In the genomic region with DNA sequence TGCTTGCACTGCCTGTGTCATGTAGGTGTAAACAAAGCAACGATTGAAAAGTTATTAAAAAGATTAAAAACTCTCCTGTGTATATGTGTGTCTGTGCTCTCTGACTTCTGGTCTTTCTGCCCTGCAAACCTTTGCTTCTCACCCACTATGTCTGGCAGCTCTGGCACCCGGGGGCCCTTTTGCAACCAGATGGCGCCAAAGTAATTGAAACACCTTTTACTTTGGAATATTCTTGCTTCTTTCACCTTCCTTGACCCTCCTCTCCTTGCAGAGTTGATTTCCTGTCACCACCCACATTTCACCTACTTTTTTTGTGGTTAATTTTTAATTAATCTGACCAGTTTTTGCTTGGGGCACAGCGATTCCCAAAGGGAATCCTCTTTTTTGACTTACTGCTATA, we compare ENCODE assay signal across 1 cellular context.
TF ChIP-seq lines count a peak whose summit lies in the region.

No MANE protein-coding gene starts in this region.

TF ChIP-seq in SK-N-SH, 30 proteins besides CTCF, POLR2A, EP300 and RAD21:
- TF ChIP-seq, protein P1, sequence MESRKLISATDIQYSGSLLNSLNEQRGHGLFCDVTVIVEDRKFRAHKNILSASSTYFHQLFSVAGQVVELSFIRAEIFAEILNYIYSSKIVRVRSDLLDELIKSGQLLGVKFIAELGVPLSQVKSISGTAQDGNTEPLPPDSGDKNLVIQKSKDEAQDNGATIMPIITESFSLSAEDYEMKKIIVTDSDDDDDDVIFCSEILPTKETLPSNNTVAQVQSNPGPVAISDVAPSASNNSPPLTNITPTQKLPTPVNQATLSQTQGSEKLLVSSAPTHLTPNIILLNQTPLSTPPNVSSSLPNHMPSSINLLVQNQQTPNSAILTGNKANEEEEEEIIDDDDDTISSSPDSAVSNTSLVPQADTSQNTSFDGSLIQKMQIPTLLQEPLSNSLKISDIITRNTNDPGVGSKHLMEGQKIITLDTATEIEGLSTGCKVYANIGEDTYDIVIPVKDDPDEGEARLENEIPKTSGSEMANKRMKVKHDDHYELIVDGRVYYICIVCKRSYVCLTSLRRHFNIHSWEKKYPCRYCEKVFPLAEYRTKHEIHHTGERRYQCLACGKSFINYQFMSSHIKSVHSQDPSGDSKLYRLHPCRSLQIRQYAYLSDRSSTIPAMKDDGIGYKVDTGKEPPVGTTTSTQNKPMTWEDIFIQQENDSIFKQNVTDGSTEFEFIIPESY (IDR thresholded peaks at IDR 0.05; ENCODE audit: borderline replicate concordance, low read depth): no peak
- no peak for TF ChIP-seq TCF12 (IDR thresholded peaks at IDR 0.05)
- TF ChIP-seq RCOR1 (IDR thresholded peaks at IDR 0.05; ENCODE audit: low read length): no peak
- no peak for TF ChIP-seq TEAD4 (IDR thresholded peaks at IDR 0.05; ENCODE audit: borderline replicate concordance, insufficient read depth)
TF ChIP-seq in SK-N-SH: peak in this region for 0.
